In the genomic region with DNA sequence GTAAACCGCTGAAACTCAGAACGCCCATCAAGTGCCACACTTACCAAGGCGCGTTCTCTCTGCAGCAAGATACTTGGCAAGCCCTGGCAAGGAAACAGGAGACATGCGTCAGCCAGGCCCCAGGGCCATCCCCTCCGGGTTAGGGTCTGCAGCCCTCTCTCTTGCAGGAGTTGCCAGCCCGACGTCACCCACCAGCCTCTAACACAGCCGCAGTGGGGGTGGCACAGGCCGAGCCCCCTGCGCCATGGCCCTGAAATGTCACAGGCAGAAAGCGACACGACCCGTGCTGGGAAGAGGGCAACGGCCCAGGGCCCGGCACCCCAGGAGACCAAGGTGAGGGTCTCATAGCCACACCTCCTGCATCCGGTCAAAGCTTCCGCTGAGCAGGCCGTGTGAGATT, we compare ENCODE assay signal across 29 cellular contexts.
"Had no signal": no experiment of that assay in that cellular context is flagged by ENCODE, and none has a peak within 500 bp of the region (broad histone marks: within the 10 kb centered on the region; RNA-seq: fewer than 3 reads in every experiment).

No MANE protein-coding gene starts in this region.

- ATAC-seq: activated CD4-positive, alpha-beta T cell treated with anti-CD3 and anti-CD28 coated beads for 36 hours; activated CD4-positive, CD25-positive, alpha-beta regulatory T cell treated with anti-CD3 and anti-CD28 coated beads, Interleukin-2, amount 50 U/mL, for 24 hours; activated CD8-positive, alpha-beta T cell treated with anti-CD3 and anti-CD28 coated beads, Interleukin-2, amount 10 ng/mL, durations not matched to agents 7 days and 5 days; activated naive CD8-positive, alpha-beta T cell treated with anti-CD3 and anti-CD28 coated beads, Interleukin-2, amount 50 U/mL, for 24 hours; Panc1; WTC11 had no signal

- H3K9me3 Mint-ChIP-seq: activated CD4-positive, alpha-beta T cell treated with anti-CD3 and anti-CD28 coated beads, Interleukin-2, amount 10 ng/mL, durations not matched to agents 7 days and 5 days; activated naive CD4-positive, alpha-beta T cell treated with anti-CD3 and anti-CD28 coated beads, Interleukin-2, amount 10 ng/mL, durations not matched to agents 7 days and 5 days; activated naive CD8-positive, alpha-beta T cell treated with anti-CD3 and anti-CD28 coated beads, Interleukin-2, amount 50 U/mL, for 24 hours; activated T-cell treated with anti-CD3 and anti-CD28 coated beads, Interleukin-2, amount 50 U/mL, for 24 hours; activated T-helper 2 cell treated with anti-CD3 and anti-CD28 coated beads, Interferon-gamma antibody, Interleukin-2, Interleukin-4, amounts not matched to agents 10 μg/mL and 5 μg/mL and 100 μg/mL, durations not matched to agents 14 hours and 24 hours and 36 hours; brain; T-helper 1 cell treated with Interleukin-12 subunit alpha and Interleukin-12 subunit beta and Interleukin-4 antibody, amounts not matched to agents 30 μg/mL and 1 μg/mL, for 36 hours; T-helper 2 cell treated with Interferon-gamma antibody and Interleukin-4, amounts not matched to agents 5 μg/mL and 100 μg/mL, for 36 hours; WTC11 had no signal

- H3K4me3 Mint-ChIP-seq: activated CD4-positive, alpha-beta T cell treated with anti-CD3 and anti-CD28 coated beads for 36 hours; activated CD4-positive, alpha-beta T cell treated with anti-CD3 and anti-CD28 coated beads, Interleukin-2, amount 10 ng/mL, durations not matched to agents 7 days and 5 days; activated CD8-positive, alpha-beta T cell treated with anti-CD3 and anti-CD28 coated beads, Interleukin-2, amount 10 ng/mL, durations not matched to agents 7 days and 5 days; activated naive CD4-positive, alpha-beta T cell treated with anti-CD3 and anti-CD28 coated beads, Interleukin-2, amount 10 ng/mL, durations not matched to agents 7 days and 5 days; activated naive CD8-positive, alpha-beta T cell; activated naive CD8-positive, alpha-beta T cell treated with anti-CD3 and anti-CD28 coated beads, Interleukin-2, amount 50 U/mL, for 24 hours; activated T-cell treated with anti-CD3 and anti-CD28 coated beads, Interleukin-2, amount 50 U/mL, for 24 hours; brain; T-helper 1 cell treated with Interleukin-12 subunit alpha and Interleukin-12 subunit beta and Interleukin-4 antibody, amounts not matched to agents 30 μg/mL and 1 μg/mL, for 36 hours; T-helper 2 cell treated with Interferon-gamma antibody and Interleukin-4, amounts not matched to agents 5 μg/mL and 100 μg/mL, for 36 hours; WTC11 had no signal

- H3K9me3 ChIP-seq: SJSA1, SK-N-SH had no signal

- H3K27me3 ChIP-seq: SJSA1 had no signal

- H3K27ac Mint-ChIP-seq: activated CD4-positive, alpha-beta T cell treated with anti-CD3 and anti-CD28 coated beads for 36 hours; activated CD4-positive, alpha-beta T cell treated with anti-CD3 and anti-CD28 coated beads, Interleukin-2, amount 10 ng/mL, durations not matched to agents 7 days and 5 days; activated CD8-positive, alpha-beta T cell treated with anti-CD3 and anti-CD28 coated beads, Interleukin-2, amount 10 ng/mL, durations not matched to agents 7 days and 5 days; activated naive CD4-positive, alpha-beta T cell treated with anti-CD3 and anti-CD28 coated beads, Interleukin-2, amount 10 ng/mL, durations not matched to agents 7 days and 5 days; activated naive CD8-positive, alpha-beta T cell; activated naive CD8-positive, alpha-beta T cell treated with anti-CD3 and anti-CD28 coated beads, Interleukin-2, amount 50 U/mL, for 24 hours; activated T-cell treated with anti-CD3 and anti-CD28 coated beads, Interleukin-2, amount 50 U/mL, for 24 hours; activated T-helper 2 cell treated with anti-CD3 and anti-CD28 coated beads, Interferon-gamma antibody, Interleukin-2, Interleukin-4, amounts not matched to agents 10 μg/mL and 5 μg/mL and 100 μg/mL, durations not matched to agents 14 hours and 24 hours and 36 hours; brain; T-helper 1 cell treated with Interleukin-12 subunit alpha and Interleukin-12 subunit beta and Interleukin-4 antibody, amounts not matched to agents 30 μg/mL and 1 μg/mL, for 36 hours; T-helper 2 cell treated with Interferon-gamma antibody and Interleukin-4, amounts not matched to agents 5 μg/mL and 100 μg/mL, for 36 hours; WTC11 had no signal

- H3K27ac ChIP-seq: KMS-11, SJSA1 had no signal

- H3K4me1 Mint-ChIP-seq: activated CD4-positive, alpha-beta T cell treated with anti-CD3 and anti-CD28 coated beads for 36 hours; activated CD4-positive, alpha-beta T cell treated with anti-CD3 and anti-CD28 coated beads, Interleukin-2, amount 10 ng/mL, durations not matched to agents 7 days and 5 days; activated naive CD4-positive, alpha-beta T cell treated with anti-CD3 and anti-CD28 coated beads, Interleukin-2, amount 10 ng/mL, durations not matched to agents 7 days and 5 days; activated naive CD8-positive, alpha-beta T cell treated with anti-CD3 and anti-CD28 coated beads, Interleukin-2, amount 50 U/mL, for 24 hours; brain; WTC11 had no signal

- H3K4me3 ChIP-seq: SJSA1 had no signal

- H3K27me3 Mint-ChIP-seq: activated CD4-positive, alpha-beta T cell treated with anti-CD3 and anti-CD28 coated beads for 36 hours; activated CD4-positive, alpha-beta T cell treated with anti-CD3 and anti-CD28 coated beads, Interleukin-2, amount 10 ng/mL, durations not matched to agents 7 days and 5 days; activated naive CD4-positive, alpha-beta T cell treated with anti-CD3 and anti-CD28 coated beads, Interleukin-2, amount 10 ng/mL, durations not matched to agents 7 days and 5 days; activated naive CD8-positive, alpha-beta T cell; activated naive CD8-positive, alpha-beta T cell treated with anti-CD3 and anti-CD28 coated beads, Interleukin-2, amount 50 U/mL, for 24 hours; activated T-cell treated with anti-CD3 and anti-CD28 coated beads, Interleukin-2, amount 50 U/mL, for 24 hours; brain had no signal

- H3K4me1 ChIP-seq: SJSA1 had no signal

- H3K9ac ChIP-seq: KMS-11, SK-N-SH had no signal

- DNase-seq: activated CD4-positive, alpha-beta T cell treated with anti-CD3 and anti-CD28 coated beads for 36 hours; activated CD4-positive, alpha-beta T cell treated with anti-CD3 and anti-CD28 coated beads, Interleukin-2, amount 10 ng/mL, durations not matched to agents 7 days and 5 days; activated CD4-positive, alpha-beta T cell treated with anti-CD3 and anti-CD28 coated beads, Interleukin-2, amount 50 U/mL, for 48 hours; activated CD8-positive, alpha-beta T cell treated with anti-CD3 and anti-CD28 coated beads, Interleukin-2, amount 10 ng/mL, durations not matched to agents 7 days and 5 days; activated naive CD4-positive, alpha-beta T cell treated with anti-CD3 and anti-CD28 coated beads, Interleukin-2, amount 10 ng/mL, durations not matched to agents 7 days and 5 days; activated naive CD8-positive, alpha-beta T cell treated with anti-CD3 and anti-CD28 coated beads, Interleukin-2, amount 50 U/mL, for 24 hours; activated T-cell treated with anti-CD3 and anti-CD28 coated beads, Interleukin-2, amount 50 U/mL, for 24 hours; anterior cingulate cortex; central memory CD4-positive, alpha-beta T cell; MM.1S; MV-4-11; NCI-H1092; NCI-H1436 treated with DMSO at 0.1 percent for 48 hours; NCI-H1694 treated with DMSO at 0.1 percent for 48 hours; NCI-H2029; NCI-H345; NCI-H524 treated with DMSO at 0.1 percent for 48 hours; SHP77 treated with DMSO at 0.1 percent for 48 hours; SK-N-SH had no signal
